19 cellular contexts compared by ENCODE assay signal in the genomic region with DNA sequence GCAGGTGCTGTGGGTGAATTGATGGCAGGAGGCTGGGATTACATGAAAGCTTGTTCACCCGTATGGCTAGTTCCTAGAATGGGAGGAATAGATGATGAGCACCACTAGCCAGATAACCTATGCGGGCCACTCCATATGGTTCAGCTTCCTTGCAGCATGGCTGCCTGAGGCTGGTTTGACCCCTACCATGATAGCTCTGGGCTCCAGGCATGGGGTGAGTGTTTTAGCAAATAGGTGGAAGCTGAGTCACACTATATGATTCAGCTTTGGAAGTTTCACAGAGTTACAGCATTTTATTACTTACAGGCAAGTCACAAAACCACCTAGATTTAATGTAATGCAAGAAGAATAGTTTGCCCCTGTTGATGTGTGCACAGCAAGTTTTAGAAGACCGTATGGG.
A peak's percentile ranks its signal among the peaks of the same experiment; 100 is the strongest.
DNase-seq lines count a peak whose midpoint lies in the region; ATAC-seq and TF ChIP-seq lines count a peak whose summit lies in the region.
"Had no signal": no experiment of that assay in that cellular context is flagged by ENCODE, and none has a peak within 500 bp of the region (broad histone marks: within the 10 kb centered on the region; RNA-seq: fewer than 3 reads in every experiment).

No MANE protein-coding gene starts in this region.

- peak; percentile 49 for DNase-seq in BJ (ENCODE audit: low read depth)
- DNase-seq in HT1080 (ENCODE audit: low read depth), result peak; percentile 84
- DNase-seq in WTC11 (ENCODE audit: low spot score), result no peak
- peak; percentile 22 for DNase-seq in glomerular visceral epithelial cell (ENCODE audit: extremely low spot score)
- DNase-seq in left cardiac atrium, result no peak
- no peak for DNase-seq in AG20443 (ENCODE audit: low spot score)
- no peak for DNase-seq in NCI-H2196 (lab: John Stamatoyannopoulos, UW; ENCODE audit: unreplicated experiment)
- DNase-seq: activated CD4-positive, alpha-beta T cell treated with anti-CD3 and anti-CD28 coated beads, Interleukin-2, amount 10 ng/mL, durations not matched to agents 7 days and 5 days; activated T-cell treated with anti-CD3 and anti-CD28 coated beads for 4 hours; effector CD4-positive, alpha-beta T cell; gastrocnemius medialis; HCEC 1CT; NCI-H1105 treated with DMSO at 0.1 percent for 48 hours had no signal

- no peak overlapping the region for H3K4me3 ChIP-seq in BJ (ENCODE audit: low read depth, low read length)
- H3K4me3 ChIP-seq: gastrocnemius medialis, SJSA1 had no signal

- H3K27ac Mint-ChIP-seq in WTC11, result no peak overlapping the region; the same call in 1 of the 2 replicates
- H3K27ac Mint-ChIP-seq: activated CD4-positive, alpha-beta T cell treated with anti-CD3 and anti-CD28 coated beads, Interleukin-2, amount 10 ng/mL, durations not matched to agents 7 days and 5 days; activated naive CD4-positive, alpha-beta T cell treated with anti-CD3 and anti-CD28 coated beads, Interleukin-2, amount 50 U/mL, for 72 hours; IgD-negative memory B cell; type B pancreatic cell had no signal

- no peaks in the 10 kb centered on the region for H3K36me3 ChIP-seq in BJ (ENCODE audit: control insufficient read depth, insufficient read depth, low read length)
- H3K36me3 ChIP-seq: gastrocnemius medialis, SJSA1 had no signal

- ATAC-seq in WTC11 (peak; percentile 39; the same call in 1 of the 2 replicates), left cardiac atrium (no peak), HG03442 (IDR thresholded peaks at IDR 0.05; ENCODE audit: unreplicated experiment) (no peak)
- ATAC-seq: activated naive CD4-positive, alpha-beta T cell treated with anti-CD3 and anti-CD28 coated beads, Interleukin-2, amount 50 U/mL, for 72 hours; gastrocnemius medialis had no signal

- CTCF ChIA-PET in BJ (lab: Yijun Ruan, JAX), result no interaction called here
- CTCF ChIA-PET in WTC11 (lab: Charles Lee), result no interaction called here

- intact Hi-C loops in left cardiac atrium (cut with DNase I), result no loop called here

- TF ChIP-seq CTCF in BJ (IDR thresholded peaks at IDR 0.05; ENCODE audit: insufficient read depth, low read depth, low read length), result no peak
- TF ChIP-seq CTCF in WTC11 (IDR thresholded peaks at IDR 0.05), result no peak

- H3K27me3 ChIP-seq in BJ (ENCODE audit: control insufficient read depth, insufficient read depth, low read length), result no peaks in the 10 kb centered on the region
- H3K27me3 ChIP-seq: gastrocnemius medialis, SJSA1 had no signal

- POLR2A ChIA-PET in BJ (lab: Charles Lee), result no interaction called here
- POLR2A ChIA-PET in WTC11 (lab: Charles Lee), result no interaction called here

- no peaks in the 10 kb centered on the region for H3K27me3 Mint-ChIP-seq in WTC11 (ENCODE audit: low read depth)
- H3K27me3 Mint-ChIP-seq: activated CD4-positive, alpha-beta T cell treated with anti-CD3 and anti-CD28 coated beads, Interleukin-2, amount 10 ng/mL, durations not matched to agents 7 days and 5 days; IgD-negative memory B cell; type B pancreatic cell had no signal

- no peak overlapping the region for H3K4me3 Mint-ChIP-seq in WTC11
- H3K4me3 Mint-ChIP-seq: activated CD4-positive, alpha-beta T cell treated with anti-CD3 and anti-CD28 coated beads, Interleukin-2, amount 10 ng/mL, durations not matched to agents 7 days and 5 days; neural crest cell; type B pancreatic cell had no signal

- H3K36me3 Mint-ChIP-seq in WTC11, result no peaks in the 10 kb centered on the region; the same call in 1 of the 2 replicates
- H3K36me3 Mint-ChIP-seq: activated naive CD4-positive, alpha-beta T cell treated with anti-CD3 and anti-CD28 coated beads, Interleukin-2, amount 50 U/mL, for 72 hours; IgD-negative memory B cell; type B pancreatic cell had no signal

- H3K4me1 Mint-ChIP-seq in WTC11, result peaks cover 12% of the 10 kb centered on the region
- H3K4me1 Mint-ChIP-seq: activated CD4-positive, alpha-beta T cell treated with anti-CD3 and anti-CD28 coated beads, Interleukin-2, amount 10 ng/mL, durations not matched to agents 7 days and 5 days; IgD-negative memory B cell had no signal

- peaks cover 16% of the 10 kb centered on the region for H3K9me3 Mint-ChIP-seq in WTC11
- H3K9me3 Mint-ChIP-seq: activated CD4-positive, alpha-beta T cell treated with anti-CD3 and anti-CD28 coated beads, Interleukin-2, amount 10 ng/mL, durations not matched to agents 7 days and 5 days; type B pancreatic cell had no signal

TF ChIP-seq in WTC11, 78 proteins besides CTCF, POLR2A, EP300 and RAD21 (continues in another document):
- TF ChIP-seq, protein P1, sequence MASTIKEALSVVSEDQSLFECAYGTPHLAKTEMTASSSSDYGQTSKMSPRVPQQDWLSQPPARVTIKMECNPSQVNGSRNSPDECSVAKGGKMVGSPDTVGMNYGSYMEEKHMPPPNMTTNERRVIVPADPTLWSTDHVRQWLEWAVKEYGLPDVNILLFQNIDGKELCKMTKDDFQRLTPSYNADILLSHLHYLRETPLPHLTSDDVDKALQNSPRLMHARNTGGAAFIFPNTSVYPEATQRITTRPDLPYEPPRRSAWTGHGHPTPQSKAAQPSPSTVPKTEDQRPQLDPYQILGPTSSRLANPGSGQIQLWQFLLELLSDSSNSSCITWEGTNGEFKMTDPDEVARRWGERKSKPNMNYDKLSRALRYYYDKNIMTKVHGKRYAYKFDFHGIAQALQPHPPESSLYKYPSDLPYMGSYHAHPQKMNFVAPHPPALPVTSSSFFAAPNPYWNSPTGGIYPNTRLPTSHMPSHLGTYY (CRISPR knock-in tag; IDR thresholded peaks at IDR 0.05), result no peak
- TF ChIP-seq, protein P2, sequence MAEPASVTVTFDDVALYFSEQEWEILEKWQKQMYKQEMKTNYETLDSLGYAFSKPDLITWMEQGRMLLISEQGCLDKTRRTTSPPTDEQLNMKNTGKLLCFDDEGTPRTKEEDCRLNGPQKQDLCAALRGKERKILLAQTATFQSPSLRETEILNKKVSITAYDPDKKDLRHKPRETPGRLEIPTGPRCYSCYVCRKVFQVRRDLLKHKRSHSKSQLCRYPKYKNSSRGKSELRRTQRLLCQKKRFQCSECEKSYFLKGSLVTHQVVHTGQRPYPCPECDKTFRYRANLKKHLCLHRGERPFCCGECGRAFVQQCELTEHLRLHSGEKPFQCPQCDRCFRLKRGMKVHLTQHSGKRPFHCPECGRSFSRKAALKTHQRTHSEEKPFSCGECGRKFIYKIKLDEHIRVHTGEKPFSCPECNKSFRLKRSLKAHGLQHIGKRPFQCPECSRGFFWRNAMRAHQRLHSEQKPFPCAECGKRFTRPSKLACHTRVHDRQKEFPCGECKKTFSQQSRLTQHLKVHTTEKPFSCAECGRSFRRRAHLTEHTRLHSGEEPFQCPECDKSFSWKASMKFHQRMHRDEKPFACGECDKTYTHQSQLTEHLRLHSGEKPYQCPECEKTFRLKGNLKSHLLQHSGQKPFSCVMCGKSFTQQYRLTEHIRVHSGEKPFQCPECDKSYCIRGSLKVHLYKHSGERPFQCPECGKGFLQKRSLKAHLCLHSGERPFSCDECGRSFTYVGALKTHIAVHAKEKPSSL (CRISPR knock-in tag; conservative IDR thresholded peaks at IDR 0.05), result no peak
- TF ChIP-seq, protein P3, sequence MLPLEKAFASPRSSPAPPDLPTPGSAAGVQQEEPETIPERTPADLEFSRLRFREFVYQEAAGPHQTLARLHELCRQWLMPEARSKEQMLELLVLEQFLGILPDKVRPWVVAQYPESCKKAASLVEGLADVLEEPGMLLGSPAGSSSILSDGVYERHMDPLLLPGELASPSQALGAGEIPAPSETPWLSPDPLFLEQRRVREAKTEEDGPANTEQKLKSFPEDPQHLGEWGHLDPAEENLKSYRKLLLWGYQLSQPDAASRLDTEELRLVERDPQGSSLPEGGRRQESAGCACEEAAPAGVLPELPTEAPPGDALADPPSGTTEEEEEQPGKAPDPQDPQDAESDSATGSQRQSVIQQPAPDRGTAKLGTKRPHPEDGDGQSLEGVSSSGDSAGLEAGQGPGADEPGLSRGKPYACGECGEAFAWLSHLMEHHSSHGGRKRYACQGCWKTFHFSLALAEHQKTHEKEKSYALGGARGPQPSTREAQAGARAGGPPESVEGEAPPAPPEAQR (CRISPR knock-in tag; IDR thresholded peaks at IDR 0.05), result no peak
- TF ChIP-seq NR1H2 (CRISPR knock-in tag; IDR thresholded peaks at IDR 0.05) (no peak), EMX1 (CRISPR knock-in tag; IDR thresholded peaks at IDR 0.05) (no peak), ZNF263 (CRISPR knock-in tag; IDR thresholded peaks at IDR 0.05; ENCODE audit: low read depth) (no peak), RORB (CRISPR knock-in tag; IDR thresholded peaks at IDR 0.05) (no peak), CREM (CRISPR knock-in tag; IDR thresholded peaks at IDR 0.05) (no peak), ESRRA (CRISPR knock-in tag; IDR thresholded peaks at IDR 0.05; ENCODE audit: borderline replicate concordance) (no peak), SP1 (CRISPR knock-in tag; conservative IDR thresholded peaks at IDR 0.05) (no peak), SOX15 (CRISPR knock-in tag; IDR thresholded peaks at IDR 0.05) (no peak), JUN (CRISPR knock-in tag; IDR thresholded peaks at IDR 0.05) (no peak), TCF7 (CRISPR knock-in tag; IDR thresholded peaks at IDR 0.05; ENCODE audit: low read depth) (no peak)
- TF ChIP-seq, protein P4, sequence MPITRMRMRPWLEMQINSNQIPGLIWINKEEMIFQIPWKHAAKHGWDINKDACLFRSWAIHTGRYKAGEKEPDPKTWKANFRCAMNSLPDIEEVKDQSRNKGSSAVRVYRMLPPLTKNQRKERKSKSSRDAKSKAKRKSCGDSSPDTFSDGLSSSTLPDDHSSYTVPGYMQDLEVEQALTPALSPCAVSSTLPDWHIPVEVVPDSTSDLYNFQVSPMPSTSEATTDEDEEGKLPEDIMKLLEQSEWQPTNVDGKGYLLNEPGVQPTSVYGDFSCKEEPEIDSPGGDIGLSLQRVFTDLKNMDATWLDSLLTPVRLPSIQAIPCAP (CRISPR knock-in tag; IDR thresholded peaks at IDR 0.05), result no peak
- TF ChIP-seq, protein P5, sequence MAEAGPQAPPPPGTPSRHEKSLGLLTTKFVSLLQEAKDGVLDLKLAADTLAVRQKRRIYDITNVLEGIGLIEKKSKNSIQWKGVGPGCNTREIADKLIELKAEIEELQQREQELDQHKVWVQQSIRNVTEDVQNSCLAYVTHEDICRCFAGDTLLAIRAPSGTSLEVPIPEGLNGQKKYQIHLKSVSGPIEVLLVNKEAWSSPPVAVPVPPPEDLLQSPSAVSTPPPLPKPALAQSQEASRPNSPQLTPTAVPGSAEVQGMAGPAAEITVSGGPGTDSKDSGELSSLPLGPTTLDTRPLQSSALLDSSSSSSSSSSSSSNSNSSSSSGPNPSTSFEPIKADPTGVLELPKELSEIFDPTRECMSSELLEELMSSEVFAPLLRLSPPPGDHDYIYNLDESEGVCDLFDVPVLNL (CRISPR knock-in tag; IDR thresholded peaks at IDR 0.05; ENCODE audit: borderline replicate concordance, low read depth), result no peak
- TF ChIP-seq, protein P6, sequence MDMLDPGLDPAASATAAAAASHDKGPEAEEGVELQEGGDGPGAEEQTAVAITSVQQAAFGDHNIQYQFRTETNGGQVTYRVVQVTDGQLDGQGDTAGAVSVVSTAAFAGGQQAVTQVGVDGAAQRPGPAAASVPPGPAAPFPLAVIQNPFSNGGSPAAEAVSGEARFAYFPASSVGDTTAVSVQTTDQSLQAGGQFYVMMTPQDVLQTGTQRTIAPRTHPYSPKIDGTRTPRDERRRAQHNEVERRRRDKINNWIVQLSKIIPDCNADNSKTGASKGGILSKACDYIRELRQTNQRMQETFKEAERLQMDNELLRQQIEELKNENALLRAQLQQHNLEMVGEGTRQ (CRISPR knock-in tag; IDR thresholded peaks at IDR 0.05), result no peak

Comparison
In these comparisons a context has a peak if more than half of its experiments do, and no peak if none do; other contexts are left out.
1. DNase-seq: peak in BJ (single experiment), HT1080 (single experiment) and glomerular visceral epithelial cell (single experiment); none in WTC11 (single experiment), left cardiac atrium (single experiment), AG20443 (single experiment) and NCI-H2196 (single experiment).